ENCODE assay signal across 7 cellular contexts in genomic region chr19:45079063-45079910, GRCh38. TPM values are rescaled to one million over a fixed set of nuclear protein-coding genes. Genes with fewer than 3 reads are reported as not detected.
DNase-seq lines count a peak whose midpoint lies in the region; ATAC-seq and TF ChIP-seq lines count a peak whose summit lies in the region.

GEMIN7 (plus strand) TSS chr19:45079260; CDS start chr19:45090115, 10,855 bp downstream.

- H3K79me2 ChIP-seq in neural cell (replicated peaks; ENCODE audit: insufficient read depth, low read length) = peaks cover 18% of the 10 kb centered on the region

- peak within 1 kb of the TSS; percentile 78 for H3K4me3 ChIP-seq in neural cell (ENCODE audit: low read length)

- peak within 1 kb of the TSS; percentile 92 to 93 for H3K4me3 Mint-ChIP-seq in stimulated activated naive CD8-positive, alpha-beta T cell treated with anti-CD3 and anti-CD28 coated beads, Interleukin-15, amount 100 ng/mL, for 72 hours

- peak; percentile 53 for TF ChIP-seq EP300 in neural cell (conservative IDR thresholded peaks at IDR 0.05; ENCODE audit: poor library complexity, severe bottlenecking)

- H3K27me3 Mint-ChIP-seq in stimulated activated naive CD8-positive, alpha-beta T cell treated with anti-CD3 and anti-CD28 coated beads, Interleukin-15, amount 100 ng/mL, for 72 hours = no peaks in the 10 kb centered on the region

- no peaks in the 10 kb centered on the region for H4K20me1 ChIP-seq in neural cell (ENCODE audit: insufficient read depth)

- POLR2A ChIA-PET in RWPE1 (lab: Yijun Ruan, JAX; ENCODE audit: low non-redundant PET) = no interaction called here

- TF ChIP-seq RAD21 in neural cell (conservative IDR thresholded peaks at IDR 0.05) = no peak

- H3K4me2 ChIP-seq in neural cell (ENCODE audit: low read length) = peak within 1 kb of the TSS; percentile 99

- H3F3A ChIP-seq in neural cell (ENCODE audit: insufficient read depth, low read length, poor library complexity, severe bottlenecking) = no peaks in the 10 kb centered on the region

- ATAC-seq in GM18502 (IDR thresholded peaks at IDR 0.05; ENCODE audit: poor library complexity, unreplicated experiment) = peak; percentile 38
- peak; percentile 85 for ATAC-seq in stimulated activated naive CD8-positive, alpha-beta T cell treated with anti-CD3 and anti-CD28 coated beads, Interleukin-15, amount 100 ng/mL, for 72 hours

- no peaks in the 10 kb centered on the region for H3K9me3 Mint-ChIP-seq in stimulated activated naive CD8-positive, alpha-beta T cell treated with anti-CD3 and anti-CD28 coated beads, Interleukin-15, amount 100 ng/mL, for 72 hours

- no peaks in the 10 kb centered on the region for H3K9me2 ChIP-seq in neural cell (ENCODE audit: insufficient read depth, low read length)

- peak within 1 kb of the TSS; percentile 97 for H3K27ac Mint-ChIP-seq in stimulated activated naive CD8-positive, alpha-beta T cell treated with anti-CD3 and anti-CD28 coated beads, Interleukin-15, amount 100 ng/mL, for 72 hours

- CTCF ChIA-PET in RWPE1 (lab: Yijun Ruan, JAX) = interaction anchor here (0.6 kb wide), 1 partner anchor 73 kb away, joined by 3 read pairs; no protein-coding TSS in a partner anchor

- no peaks in the 10 kb centered on the region for H3K36me3 ChIP-seq in neural cell (ENCODE audit: insufficient read depth, low read length)

- H3K9me3 ChIP-seq in neural cell (ENCODE audit: low read length) = no peaks in the 10 kb centered on the region

- peaks cover 71% of the 10 kb centered on the region for H3K4me1 Mint-ChIP-seq in stimulated activated naive CD8-positive, alpha-beta T cell treated with anti-CD3 and anti-CD28 coated beads, Interleukin-15, amount 100 ng/mL, for 72 hours

- peak within 1 kb of the TSS; percentile 78 for H3K9ac ChIP-seq in neural cell (ENCODE audit: low read length)

- peak; percentile 72 for DNase-seq in KG1 (lab: John Stamatoyannopoulos, UW)
- peak; percentile 67 for DNase-seq in RWPE1 (ENCODE audit: low spot score)
- DNase-seq in activated T-helper 9 cell treated with anti-CD3 and anti-CD28 coated beads, Interleukin-2, amount 50 U/mL, for 16 hours (ENCODE audit: low read depth) = peak; percentile 70
- peak; percentile 18 for DNase-seq in fibroblast of the conjunctiva (ENCODE audit: low read depth)
- DNase-seq in stimulated activated naive CD8-positive, alpha-beta T cell treated with anti-CD3 and anti-CD28 coated beads, Interleukin-15, amount 100 ng/mL, for 72 hours = peak; percentile 86 to 87

- H3K27me3 ChIP-seq in neural cell (ENCODE audit: insufficient read depth, low read depth, low read length) = peaks cover 33% of the 10 kb centered on the region

- H3K27ac ChIP-seq in RWPE1 (peak within 1 kb of the TSS; percentile 90), neural cell (ENCODE audit: low read length) (peak within 1 kb of the TSS; percentile 46)

- peak; percentile 25 for TF ChIP-seq CTCF in RWPE1 (conservative IDR thresholded peaks at IDR 0.05; ENCODE audit: low read depth)
- TF ChIP-seq CTCF in neural cell (IDR thresholded peaks at IDR 0.05; ENCODE audit: poor library complexity, severe bottlenecking) = peak; percentile 66

- H2AFZ ChIP-seq in neural cell (ENCODE audit: low read depth, low read length) = peak within 1 kb of the TSS; percentile 41

TF ChIP-seq in neural cell, 6 proteins besides CTCF, POLR2A, EP300 and RAD21:
- peak; percentile 74 for TF ChIP-seq POLR2AphosphoS5 (IDR thresholded peaks at IDR 0.05)
- TF ChIP-seq MXI1 (conservative IDR thresholded peaks at IDR 0.05; ENCODE audit: poor library complexity, severe bottlenecking) = peak; percentile 92
- TF ChIP-seq TAF1 (IDR thresholded peaks at IDR 0.05; ENCODE audit: low read depth) = peak; percentile 80
- TF ChIP-seq REST (IDR thresholded peaks at IDR 0.05; ENCODE audit: borderline replicate concordance) = peak; percentile 86
- TF ChIP-seq EZH2 (IDR thresholded peaks at IDR 0.05; ENCODE audit: borderline replicate concordance, insufficient read depth, low read length, poor library complexity, severe bottlenecking) = no peak
- TF ChIP-seq SMC3 (conservative IDR thresholded peaks at IDR 0.05; ENCODE audit: poor library complexity) = peak; percentile 47
TF ChIP-seq in neural cell: peak in this region for 5.

RNA-seq across cellular contexts. Expression of gene GEMIN7, which starts in this region (rescaled TPM):
- 14.4 and 26.5 TPM in 2 replicates for polyA plus RNA-seq in neural cell
- 26.4 and 28.5 TPM in 2 replicates for polyA minus RNA-seq in neural cell

Comparison
In these comparisons a context has a peak if more than half of its experiments do, and no peak if none do; other contexts are left out.
1. Peak in every context shown above with its lines: DNase-seq, ATAC-seq, H3K4me3 ChIP-seq and H3K27ac ChIP-seq.
2. DNase-seq: peak in every context shown above with its lines; median percentile 86 in stimulated activated naive CD8-positive, alpha-beta T cell treated with anti-CD3 and anti-CD28 coated beads, Interleukin-15, amount 100 ng/mL, for 72 hours; 72 in KG1; 70 in activated T-helper 9 cell treated with anti-CD3 and anti-CD28 coated beads, Interleukin-2, amount 50 U/mL, for 16 hours; 67 in RWPE1; 18 in fibroblast of the conjunctiva.